ENCODE assay signal across 21 cellular contexts in the genomic region with DNA sequence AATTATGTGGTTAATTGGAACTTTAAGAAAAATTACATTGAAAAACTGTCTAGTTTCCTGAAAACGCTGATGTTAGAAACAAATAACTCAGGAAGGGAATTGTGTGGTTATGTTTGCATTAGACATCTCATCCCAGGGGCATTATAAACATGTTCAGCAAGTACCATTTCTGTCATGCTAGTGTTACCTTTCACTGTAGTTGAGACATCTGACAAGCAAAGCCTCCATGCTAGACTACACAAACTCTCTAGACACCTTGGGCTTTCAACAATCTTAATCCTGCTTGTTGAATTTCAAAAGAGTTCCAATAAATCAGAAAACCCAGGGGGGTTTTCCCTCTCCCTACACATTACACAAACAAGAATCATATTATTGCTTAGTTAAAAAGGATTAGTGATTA.
DNase-seq lines count a peak whose midpoint lies in the region; ATAC-seq and TF ChIP-seq lines count a peak whose summit lies in the region.
"Had no signal": no experiment of that assay in that cellular context is flagged by ENCODE, and none has a peak within 500 bp of the region (broad histone marks: within the 10 kb centered on the region; RNA-seq: fewer than 3 reads in every experiment).

No MANE protein-coding gene starts in this region.

- TF ChIP-seq EP300 in gastroesophageal sphincter (IDR thresholded peaks at IDR 0.05) = no peak

- no peak overlapping the region for H4K8ac ChIP-seq in H9 (replicated peaks; ENCODE audit: insufficient read length, low read depth, low read length)

- no peak for TF ChIP-seq POLR2A in gastroesophageal sphincter (IDR thresholded peaks at IDR 0.05)

- H3T11ph ChIP-seq in H9 (ENCODE audit: low read length) = no peak overlapping the region

- no peaks in the 10 kb centered on the region for H3K27me3 ChIP-seq in H9 (ENCODE audit: insufficient read depth, low read length)
- H3K27me3 ChIP-seq in iPS-18a (ENCODE audit: control insufficient read depth, insufficient read depth, low read length) = no peaks in the 10 kb centered on the region
- no peaks in the 10 kb centered on the region for H3K27me3 ChIP-seq in gastroesophageal sphincter

- peak overlapping the region; percentile 82 for H2BK12ac ChIP-seq in H9 (ENCODE audit: insufficient read length, low read depth, low read length)

- H3K4me2 ChIP-seq in H9 (ENCODE audit: insufficient read depth, insufficient read length, low read length) = no peak overlapping the region
- H3K4me2 ChIP-seq: SK-N-SH had no signal

- no peak overlapping the region for H3K27ac ChIP-seq in H9 (ENCODE audit: insufficient read length, low read depth, low read length)
- H3K27ac ChIP-seq in iPS-18a (ENCODE audit: low read length) = peak overlapping the region; percentile 16
- no peak overlapping the region for H3K27ac ChIP-seq in gastroesophageal sphincter
- H3K27ac ChIP-seq: 22Rv1 had no signal

- H3K27me3 Mint-ChIP-seq in H9 (ENCODE audit: low read depth) = no peaks in the 10 kb centered on the region
- no peaks in the 10 kb centered on the region for H3K27me3 Mint-ChIP-seq in activated T-cell treated with anti-CD3 and anti-CD28 coated beads, Interleukin-2, amount 50 U/mL, for 24 hours
- H3K27me3 Mint-ChIP-seq: B cell had no signal

- H2AK5ac ChIP-seq in H9 (ENCODE audit: insufficient read length, low read length) = no peak overlapping the region

- H2BK120ac ChIP-seq in H9 (ENCODE audit: low read depth, low read length, poor library complexity, severe bottlenecking) = no peak overlapping the region

- WGBS in H9 (ENCODE audit: extremely low coverage, insufficient read length, low lambda C conversion rate) = no CpG with 5 or more reads among the region's 1 CpG
- WGBS in gastroesophageal sphincter (ENCODE audit: low coverage in 1 of 2), 2 donors = 0 to 43% methylated on average over 1 of the region's 1 CpG

- H3K18ac ChIP-seq in H9 (ENCODE audit: insufficient read length, low read depth, low read length) = no peak overlapping the region

- H3K4me1 ChIP-seq in H9 (ENCODE audit: insufficient read depth, low read length) = no peaks in the 10 kb centered on the region
- H3K4me1 ChIP-seq in iPS-18a (ENCODE audit: control insufficient read depth, low read depth, low read length) = peaks cover 3% of the 10 kb centered on the region
- no peaks in the 10 kb centered on the region for H3K4me1 ChIP-seq in gastroesophageal sphincter

- no peaks in the 10 kb centered on the region for H3K79me2 ChIP-seq in H9 (ENCODE audit: insufficient read depth, low read length)

- no peak overlapping the region for H2BK5ac ChIP-seq in H9 (ENCODE audit: insufficient read length, low read length)

- no peak overlapping the region for H4K5ac ChIP-seq in H9 (ENCODE audit: insufficient read length, low read depth, low read length)

- no peaks in the 10 kb centered on the region for H3K79me1 ChIP-seq in H9 (ENCODE audit: insufficient read depth, low read depth, low read length, poor library complexity, severe bottlenecking)

- ATAC-seq in gastroesophageal sphincter (no peak), HG02938 (IDR thresholded peaks at IDR 0.05; ENCODE audit: unreplicated experiment) (no peak)
- ATAC-seq: HepG2, PC-3 had no signal

- H3K9me3 ChIP-seq in H9 (ENCODE audit: control insufficient read depth, low read depth, low read length) = no peaks in the 10 kb centered on the region
- no peaks in the 10 kb centered on the region for H3K9me3 ChIP-seq in iPS-18a (ENCODE audit: control insufficient read depth, low read depth, low read length)
- H3K9me3 ChIP-seq in gastroesophageal sphincter = no peaks in the 10 kb centered on the region
- H3K9me3 ChIP-seq: SK-N-SH had no signal

- TF ChIP-seq CTCF in H9 (conservative IDR thresholded peaks at IDR 0.05) (no peak), gastroesophageal sphincter (IDR thresholded peaks at IDR 0.05) (no peak)

- no peak overlapping the region for H3K4me3 ChIP-seq in iPS-18a (ENCODE audit: low read length)
- H3K4me3 ChIP-seq in gastroesophageal sphincter = no peak overlapping the region

- H3K23ac ChIP-seq in H9 (ENCODE audit: insufficient read length, low read depth, low read length) = no peak overlapping the region

- H4K20me1 ChIP-seq in H9 (ENCODE audit: control insufficient read depth, insufficient read depth, insufficient read length) = no peaks in the 10 kb centered on the region

- no peaks in the 10 kb centered on the region for H3K9me3 Mint-ChIP-seq in H9
- no peaks in the 10 kb centered on the region for H3K9me3 Mint-ChIP-seq in activated T-cell treated with anti-CD3 and anti-CD28 coated beads, Interleukin-2, amount 50 U/mL, for 24 hours

- no peak overlapping the region for H3K4me3 Mint-ChIP-seq in H9
- H3K4me3 Mint-ChIP-seq in activated T-cell treated with anti-CD3 and anti-CD28 coated beads, Interleukin-2, amount 50 U/mL, for 24 hours = no peak overlapping the region
- H3K4me3 Mint-ChIP-seq: B cell had no signal

- H3K9ac ChIP-seq in H9 (ENCODE audit: extremely low read depth, insufficient read length, low read length) (no peak overlapping the region), iPS-18a (ENCODE audit: low read length) (peak overlapping the region; percentile 22)
- H3K9ac ChIP-seq: SK-N-SH had no signal

- H3K56ac ChIP-seq in H9 (ENCODE audit: insufficient read length, low read depth, low read length) = no peak overlapping the region

- H2BK15ac ChIP-seq in H9 (ENCODE audit: low read depth, low read length) = no peak overlapping the region

- H2BK20ac ChIP-seq in H9 (ENCODE audit: low read depth, low read length, poor library complexity, severe bottlenecking) = no peak overlapping the region

- no peak overlapping the region for H3K14ac ChIP-seq in H9 (ENCODE audit: insufficient read depth, low read length)

- no peaks in the 10 kb centered on the region for H3K23me2 ChIP-seq in H9 (ENCODE audit: insufficient read length, low read depth, low read length, poor library complexity, severe bottlenecking)

- H3K4ac ChIP-seq in H9 (ENCODE audit: low read depth, low read length) = no peak overlapping the region

- no peaks in the 10 kb centered on the region for H3K36me3 Mint-ChIP-seq in H9 (ENCODE audit: insufficient read depth in 1 of 3, low read depth in 3 of 3)
- no peaks in the 10 kb centered on the region for H3K36me3 Mint-ChIP-seq in activated T-cell treated with anti-CD3 and anti-CD28 coated beads, Interleukin-2, amount 50 U/mL, for 24 hours (ENCODE audit: low read depth)

- no peak overlapping the region for H4K91ac ChIP-seq in H9 (ENCODE audit: insufficient read length, low read depth, low read length)

- H2AFZ ChIP-seq in H9 (ENCODE audit: low read length) = no peak overlapping the region

- DNase-seq in NCI-H345 (lab: John Stamatoyannopoulos, UW) = peak; percentile 25
- DNase-seq in NCI-H345 treated with DMSO at 0.1 percent for 48 hours (lab: John Stamatoyannopoulos, UW; ENCODE audit: unreplicated experiment) = no peak
- DNase-seq in H9 = no peak
- DNase-seq in NCI-H2171 treated with DMSO at 0.1 percent for 48 hours (lab: John Stamatoyannopoulos, UW) = peak; percentile 61
- DNase-seq in activated T-cell treated with anti-CD3 and anti-CD28 coated beads, Interleukin-2, amount 50 U/mL, for 24 hours = no peak
- DNase-seq: GF-D8, H7, KBM-7, MV-4-11, NCI-H1694 treated with DMSO at 0.1 percent for 48 hours, NCI-H526, PC-3, RPMI8226, SHP77 treated with DMSO at 0.1 percent for 48 hours, SK-N-SH had no signal

- H3K36me3 ChIP-seq in iPS-18a (ENCODE audit: control insufficient read depth, low read depth, low read length) = no peaks in the 10 kb centered on the region
- H3K36me3 ChIP-seq in gastroesophageal sphincter = no peaks in the 10 kb centered on the region

- peaks cover 3 to 4% of the 10 kb centered on the region in 2 experiments; a peak in 2 of 4 replicates for H3K4me1 Mint-ChIP-seq in H9
- H3K4me1 Mint-ChIP-seq in activated T-cell treated with anti-CD3 and anti-CD28 coated beads, Interleukin-2, amount 50 U/mL, for 24 hours (ENCODE audit: low read depth) = no peaks in the 10 kb centered on the region
- H3K4me1 Mint-ChIP-seq: B cell had no signal

- no peak overlapping the region for H3K27ac Mint-ChIP-seq in H9
- no peak overlapping the region for H3K27ac Mint-ChIP-seq in activated T-cell treated with anti-CD3 and anti-CD28 coated beads, Interleukin-2, amount 50 U/mL, for 24 hours
- H3K27ac Mint-ChIP-seq: B cell had no signal

Comparison
In these comparisons a context has a peak if more than half of its experiments do, and no peak if none do; other contexts are left out.
1. DNase-seq: peak in NCI-H345 (single experiment) and NCI-H2171 treated with DMSO at 0.1 percent for 48 hours (single experiment); none in NCI-H345 treated with DMSO at 0.1 percent for 48 hours (single experiment), H9 (single experiment) and activated T-cell treated with anti-CD3 and anti-CD28 coated beads, Interleukin-2, amount 50 U/mL, for 24 hours (single experiment).